ENCODE assay signal across 21 cellular contexts in genomic region chr2:60158262-60158661, GRCh38.
DNase-seq lines count a peak whose midpoint lies in the region; ATAC-seq lines count a peak whose summit lies in the region.
"Had no signal": no experiment of that assay in that cellular context is flagged by ENCODE, and none has a peak within 500 bp of the region (broad histone marks: within the 10 kb centered on the region; RNA-seq: fewer than 3 reads in every experiment).

No MANE protein-coding gene starts in this region.

- no peaks in the 10 kb centered on the region for H3K9me3 Mint-ChIP-seq in activated T-cell treated with anti-CD3 and anti-CD28 coated beads, Interleukin-2, amount 50 U/mL, for 72 hours
- H3K9me3 Mint-ChIP-seq: activated T-helper 1 cell treated with anti-CD3 and anti-CD28 coated beads, Interleukin-12 subunit alpha, Interleukin-12 subunit beta, Interleukin-2, Interleukin-4 antibody, amounts not matched to agents 30 ng/mL and 10 ng/mL and 1 ng/mL, durations not matched to agents 14 hours and 24 hours and 36 hours had no signal

- DNase-seq in cerebellar cortex (ENCODE audit: low spot score) (peak; percentile 22), NCI-H2029 treated with DMSO at 0.1 percent for 48 hours (lab: John Stamatoyannopoulos, UW) (no peak), SIG-M5 (lab: John Stamatoyannopoulos, UW) (no peak), NCI-H446 treated with DMSO at 0.1 percent for 48 hours (lab: John Stamatoyannopoulos, UW) (no peak)
- no peak for DNase-seq in activated T-cell treated with anti-CD3 and anti-CD28 coated beads, Interleukin-2, amount 50 U/mL, for 72 hours
- DNase-seq: activated CD4-positive, alpha-beta T cell treated with anti-CD3 and anti-CD28 coated beads for 36 hours; body of pancreas; Calu3; Kasumi-1; lower lobe of right lung; NCI-H1105 treated with DMSO at 0.1 percent for 48 hours; NCI-H524; psoas muscle; small intestine; stimulated activated CD4-positive, alpha-beta T cell treated with anti-CD3 and anti-CD28 coated beads, Interleukin-4, amount 100 ng/mL, for 1 hour; stomach had no signal

- ATAC-seq in GM18867 (IDR thresholded peaks at IDR 0.05; ENCODE audit: unreplicated experiment) (peak; percentile 64), GM21619 (IDR thresholded peaks at IDR 0.05; ENCODE audit: unreplicated experiment) (peak; percentile 64), HG03039 (IDR thresholded peaks at IDR 0.05; ENCODE audit: unreplicated experiment) (peak; percentile 65)
- ATAC-seq in activated T-cell treated with anti-CD3 and anti-CD28 coated beads, Interleukin-2, amount 50 U/mL, for 72 hours (replicated peaks in 1 of 2): no peak
- ATAC-seq: activated CD4-positive, alpha-beta T cell treated with anti-CD3 and anti-CD28 coated beads for 36 hours; body of pancreas; lower lobe of right lung; psoas muscle had no signal

- H3K27ac Mint-ChIP-seq in activated T-cell treated with anti-CD3 and anti-CD28 coated beads, Interleukin-2, amount 50 U/mL, for 72 hours: no peak overlapping the region
- H3K27ac Mint-ChIP-seq: activated CD4-positive, alpha-beta T cell treated with anti-CD3 and anti-CD28 coated beads for 36 hours; activated naive CD8-positive, alpha-beta T cell; activated T-helper 1 cell treated with anti-CD3 and anti-CD28 coated beads, Interleukin-12 subunit alpha, Interleukin-12 subunit beta, Interleukin-2, Interleukin-4 antibody, amounts not matched to agents 30 ng/mL and 10 ng/mL and 1 ng/mL, durations not matched to agents 14 hours and 24 hours and 36 hours had no signal

- H3K4me3 Mint-ChIP-seq in activated T-cell treated with anti-CD3 and anti-CD28 coated beads, Interleukin-2, amount 50 U/mL, for 72 hours: no peak overlapping the region
- H3K4me3 Mint-ChIP-seq: activated CD4-positive, alpha-beta T cell treated with anti-CD3 and anti-CD28 coated beads for 36 hours; activated naive CD8-positive, alpha-beta T cell; activated T-helper 1 cell treated with anti-CD3 and anti-CD28 coated beads, Interleukin-12 subunit alpha, Interleukin-12 subunit beta, Interleukin-2, Interleukin-4 antibody, amounts not matched to agents 30 ng/mL and 10 ng/mL and 1 ng/mL, durations not matched to agents 14 hours and 24 hours and 36 hours had no signal

- no peaks in the 10 kb centered on the region for H3K36me3 Mint-ChIP-seq in activated T-cell treated with anti-CD3 and anti-CD28 coated beads, Interleukin-2, amount 50 U/mL, for 72 hours (ENCODE audit: insufficient read depth in 2 of 2)
- H3K36me3 Mint-ChIP-seq: activated naive CD8-positive, alpha-beta T cell had no signal

- peaks cover 6% of the 10 kb centered on the region for H3K27me3 Mint-ChIP-seq in activated T-cell treated with anti-CD3 and anti-CD28 coated beads, Interleukin-2, amount 50 U/mL, for 72 hours (ENCODE audit: low read depth)
- H3K27me3 Mint-ChIP-seq: activated naive CD8-positive, alpha-beta T cell had no signal

- no peaks in the 10 kb centered on the region for H3K4me1 Mint-ChIP-seq in activated T-cell treated with anti-CD3 and anti-CD28 coated beads, Interleukin-2, amount 50 U/mL, for 72 hours (ENCODE audit: low read depth)
- H3K4me1 Mint-ChIP-seq: activated CD4-positive, alpha-beta T cell treated with anti-CD3 and anti-CD28 coated beads for 36 hours had no signal

Comparison
In these comparisons a context has a peak if more than half of its experiments do, and no peak if none do; other contexts are left out.
1. ATAC-seq: peak in GM18867 (single experiment), GM21619 (single experiment) and HG03039 (single experiment); none in activated T-cell treated with anti-CD3 and anti-CD28 coated beads, Interleukin-2, amount 50 U/mL, for 72 hours (0 of 2).